11 cellular contexts compared by ENCODE assay signal in genomic region chr7:144384071-144384470, GRCh38. TPM values are rescaled to one million over a fixed set of nuclear protein-coding genes. Genes with fewer than 3 reads are reported as not detected.
DNase-seq lines count a peak whose midpoint lies in the region; ATAC-seq and TF ChIP-seq lines count a peak whose summit lies in the region.
"Had no signal": no experiment of that assay in that cellular context is flagged by ENCODE, and none has a peak within 500 bp of the region (broad histone marks: within the 10 kb centered on the region; RNA-seq: fewer than 3 reads in every experiment).

No MANE protein-coding gene starts in this region.

- no peaks in the 10 kb centered on the region for H3K27me3 Mint-ChIP-seq in MCF 10A (ENCODE audit: insufficient read depth, unreplicated experiment)

- intact Hi-C loops in MCF 10A (cut with micrococcal nuclease) (no loop called here), breast epithelium (cut with DNase I; ENCODE audit: low total_unique reads) (no loop called here)

- no peak for TF ChIP-seq POLR2A in breast epithelium (IDR thresholded peaks at IDR 0.05)

- peaks cover 9% of the 10 kb centered on the region for H3K36me3 Mint-ChIP-seq in MCF 10A (ENCODE audit: insufficient read depth, unreplicated experiment)

- no TSS peak for BruUV-seq in MCF 10A (replicated peaks; lab: Mats Ljungman, UMichigan)

- no peak overlapping the region for H3K4me3 Mint-ChIP-seq in MCF 10A (ENCODE audit: unreplicated experiment)

- CTCF ChIA-PET in MCF 10A (lab: Yijun Ruan, JAX) = interaction anchor here (0.6 to 2.1 kb wide), 2 partner anchors 10 to 53 kb away, joined by 3 to 7 read pairs; no protein-coding TSS in a partner anchor

- H3K9me3 Mint-ChIP-seq in MCF 10A (ENCODE audit: unreplicated experiment) = no peaks in the 10 kb centered on the region

- no peak overlapping the region for H3K27ac ChIP-seq in breast epithelium
- peak overlapping the region; percentile 57 for H3K27ac ChIP-seq in HUES48 (ENCODE audit: low read depth, low read length)
- H3K27ac ChIP-seq: gastroesophageal sphincter, tibial artery had no signal

- H3K9me3 ChIP-seq in breast epithelium = no peaks in the 10 kb centered on the region
- H3K9me3 ChIP-seq in HUES48 (ENCODE audit: control insufficient read depth, insufficient read depth, low read length) = no peaks in the 10 kb centered on the region
- H3K9me3 ChIP-seq: gastroesophageal sphincter, tibial artery had no signal

- H3K4me3 ChIP-seq in breast epithelium (no peak overlapping the region), HUES48 (ENCODE audit: low read depth, low read length) (no peak overlapping the region), fibroblast of villous mesenchyme (ENCODE audit: low read depth, low read length) (no peak overlapping the region)
- H3K4me3 ChIP-seq: gastroesophageal sphincter, tibial artery had no signal

- POLR2A ChIA-PET in MCF 10A (lab: Yijun Ruan, JAX) = interaction anchor here (2.0 kb wide), 1 partner anchor 9 kb away, joined by 5 read pairs; no protein-coding TSS in a partner anchor

- no peak overlapping the region for H3K27ac Mint-ChIP-seq in MCF 10A (ENCODE audit: low read depth, unreplicated experiment)

- peaks cover 27% of the 10 kb centered on the region for H3K4me1 Mint-ChIP-seq in MCF 10A (ENCODE audit: insufficient read depth, unreplicated experiment)

- H3K4me1 ChIP-seq in breast epithelium (no peaks in the 10 kb centered on the region), HUES48 (ENCODE audit: control insufficient read depth, insufficient read depth, low read length) (peaks cover 18% of the 10 kb centered on the region)
- H3K4me1 ChIP-seq: gastroesophageal sphincter, tibial artery had no signal

- H3K9ac ChIP-seq in HUES48 (ENCODE audit: low read depth, low read length) = no peak overlapping the region

- TF ChIP-seq CTCF in MCF 10A (IDR thresholded peaks at IDR 0.05; ENCODE audit: unreplicated experiment) (no peak), breast epithelium (IDR thresholded peaks at IDR 0.05) (no peak), fibroblast of villous mesenchyme (IDR thresholded peaks at IDR 0.05; ENCODE audit: insufficient read depth, low read depth, low read length) (no peak)

- no peak for ATAC-seq in GM18517 (IDR thresholded peaks at IDR 0.05; ENCODE audit: unreplicated experiment)
- ATAC-seq: gastroesophageal sphincter had no signal

- H3K36me3 ChIP-seq in breast epithelium (no peaks in the 10 kb centered on the region), HUES48 (ENCODE audit: control insufficient read depth, insufficient read depth, low read length) (peaks cover 22% of the 10 kb centered on the region)

- DNase-seq in MCF 10A (ENCODE audit: unreplicated experiment) (peak; percentile 71), breast epithelium (ENCODE audit: low spot score in 2 of 2) (no peak), fibroblast of villous mesenchyme (ENCODE audit: low read depth) (peak; percentile 30), activated gamma-delta T cell treated with Interleukin-2 at 50 U/mL for 16 hours (no peak), ecto neural progenitor cell (ENCODE audit: low spot score) (no peak), NCI-H1694 (lab: John Stamatoyannopoulos, UW) (no peak)
- DNase-seq: NCI-H510A had no signal

- H3K27me3 ChIP-seq in breast epithelium (no peaks in the 10 kb centered on the region), HUES48 (ENCODE audit: control insufficient read depth, insufficient read depth, low read length) (no peaks in the 10 kb centered on the region)
- H3K27me3 ChIP-seq: gastroesophageal sphincter, tibial artery had no signal

RNA-seq across cellular contexts. Expression of gene NOBOX, which starts 19.4 kb away (rescaled TPM):
- total RNA-seq in MCF 10A (2022) = not detected in 2 replicates
- not detected for total RNA-seq in breast epithelium
- not detected in 2 replicates for total RNA-seq in fibroblast of villous mesenchyme
- total RNA-seq: gastroesophageal sphincter had no signal

RNA-seq across cellular contexts. Expression of gene ARHGEF5, which starts 28.9 kb away (rescaled TPM):
- total RNA-seq in MCF 10A (2022) = 48.2 and 54.7 TPM in 2 replicates
- total RNA-seq in breast epithelium = 10 to 100 TPM in 2 of 3 donors, 1 to 10 TPM in 1; 5.9 to 71.7 (median 31.8) TPM
- 1.9 and 3.9 TPM in 2 replicates for total RNA-seq in fibroblast of villous mesenchyme

Comparison
In these comparisons a context has a peak if more than half of its experiments do, and no peak if none do; other contexts are left out.
1. DNase-seq: peak in MCF 10A (single experiment) and fibroblast of villous mesenchyme (single experiment); none in breast epithelium (0 of 2), activated gamma-delta T cell treated with Interleukin-2 at 50 U/mL for 16 hours (single experiment), ecto neural progenitor cell (single experiment) and NCI-H1694 (single experiment).